Comparison of ENCODE assay signal across 9 cellular contexts in the genomic region with DNA sequence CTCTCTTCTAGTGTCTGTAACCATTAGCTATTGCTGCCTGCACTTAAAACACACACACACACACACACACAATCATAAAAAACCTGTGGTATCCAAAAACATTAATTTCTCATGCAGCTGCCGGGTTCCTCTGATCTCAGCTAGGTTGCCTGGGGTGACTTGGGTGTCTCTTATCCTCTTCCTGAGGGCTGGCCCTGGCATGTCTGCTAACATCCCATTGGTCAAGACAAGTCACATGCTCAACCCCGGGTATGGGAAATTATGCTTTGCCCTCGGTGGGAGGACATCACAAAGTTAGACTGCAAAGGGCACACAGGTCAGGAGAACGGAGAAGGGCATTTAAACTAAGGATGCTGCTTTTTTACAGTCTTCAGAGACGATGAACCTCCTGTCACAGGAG. TPM values are rescaled to one million over a fixed set of nuclear protein-coding genes. Genes with fewer than 3 reads are reported as not detected.
DNase-seq lines count a peak whose midpoint lies in the region; ATAC-seq, FAIRE-seq and TF ChIP-seq lines count a peak whose summit lies in the region.
"Had no signal": no experiment of that assay in that cellular context is flagged by ENCODE, and none has a peak within 500 bp of the region (broad histone marks: within the 10 kb centered on the region; RNA-seq: fewer than 3 reads in every experiment).

No MANE protein-coding gene starts in this region.

- CTCF ChIA-PET in activated CD4-positive, alpha-beta T cell treated with anti-CD3 and anti-CD28 coated beads for 36 hours (lab: Charles Lee) = interaction anchor here (1.0 to 6.6 kb wide), 3 partner anchors 179 to 344 kb away, joined by 3 to 58 read pairs (median 11); no protein-coding TSS in a partner anchor
- CTCF ChIA-PET in activated CD4-positive, alpha-beta memory T cell treated with anti-CD3 and anti-CD28 coated beads, Interleukin-2, amount 10 ng/mL, durations not matched to agents 7 days and 5 days (lab: Charles Lee) = interaction anchor here (1.2 to 6.8 kb wide), 2 partner anchors 259 to 273 kb away, joined by 3 to 55 read pairs; no protein-coding TSS in a partner anchor

- H4K20me1 ChIP-seq in keratinocyte (ENCODE audit: control insufficient read depth, extremely low read depth, insufficient read depth, low read length) = no peaks in the 10 kb centered on the region

- peak overlapping the region; percentile 75 for H3K4me2 ChIP-seq in keratinocyte (ENCODE audit: control insufficient read depth, extremely low read depth, insufficient read depth, low read depth, low read length)

- H3K36me3 Mint-ChIP-seq in activated CD4-positive, alpha-beta T cell treated with anti-CD3 and anti-CD28 coated beads for 36 hours (ENCODE audit: low read depth) = no peaks in the 10 kb centered on the region
- H3K36me3 Mint-ChIP-seq in activated CD4-positive, alpha-beta memory T cell treated with anti-CD3 and anti-CD28 coated beads, Interleukin-2, amount 10 ng/mL, durations not matched to agents 7 days and 5 days (ENCODE audit: low read depth) = no peaks in the 10 kb centered on the region

- no peaks in the 10 kb centered on the region for H3K9me3 ChIP-seq in keratinocyte (ENCODE audit: control insufficient read depth, low read depth, low read length)
- H3K9me3 ChIP-seq in thyroid gland = no peaks in the 10 kb centered on the region

- H3K27ac Mint-ChIP-seq in activated CD4-positive, alpha-beta T cell treated with anti-CD3 and anti-CD28 coated beads for 36 hours = no peak overlapping the region
- no peak overlapping the region for H3K27ac Mint-ChIP-seq in activated CD4-positive, alpha-beta memory T cell treated with anti-CD3 and anti-CD28 coated beads, Interleukin-2, amount 10 ng/mL, durations not matched to agents 7 days and 5 days

- no peaks in the 10 kb centered on the region for H3K9me3 Mint-ChIP-seq in activated CD4-positive, alpha-beta T cell treated with anti-CD3 and anti-CD28 coated beads for 36 hours (ENCODE audit: low read depth)
- H3K9me3 Mint-ChIP-seq in activated CD4-positive, alpha-beta memory T cell treated with anti-CD3 and anti-CD28 coated beads, Interleukin-2, amount 10 ng/mL, durations not matched to agents 7 days and 5 days = peaks cover 2% of the 10 kb centered on the region

- no peak for TF ChIP-seq POLR2A in thyroid gland (IDR thresholded peaks at IDR 0.05)

- H3K36me3 ChIP-seq in keratinocyte (ENCODE audit: control insufficient read depth in 2 of 2, extremely low read depth in 1 of 2, insufficient read depth in 2 of 2, low read length in 2 of 2) = no peaks in the 10 kb centered on the region
- H3K36me3 ChIP-seq in thyroid gland = no peaks in the 10 kb centered on the region

- ATAC-seq in activated CD4-positive, alpha-beta T cell treated with anti-CD3 and anti-CD28 coated beads for 36 hours = peak; percentile 88
- no peak for ATAC-seq in GM19395 (IDR thresholded peaks at IDR 0.05; ENCODE audit: unreplicated experiment)

- H3K9ac ChIP-seq in keratinocyte (ENCODE audit: control insufficient read depth, extremely low read depth, insufficient read depth, low read length) = no peak overlapping the region

- peak overlapping the region; percentile 88 for H2AFZ ChIP-seq in keratinocyte (ENCODE audit: control insufficient read depth, low read length)

- no peaks in the 10 kb centered on the region for H3K9me1 ChIP-seq in keratinocyte (ENCODE audit: control insufficient read depth, extremely low read depth, insufficient read depth, low read length)

- H3K27ac ChIP-seq in keratinocyte (ENCODE audit: control insufficient read depth, insufficient read depth, low read length) (no peak overlapping the region), thyroid gland (no peak overlapping the region)
- H3K27ac ChIP-seq: skin epidermis had no signal

- TF ChIP-seq CTCF in keratinocyte (optimal IDR thresholded peaks at IDR 0.05 in 1 of 3, IDR thresholded peaks at IDR 0.05 in 1 of 3, conservative IDR thresholded peaks at IDR 0.05 in 1 of 3; ENCODE audit: extremely low read depth in 1 of 3, insufficient read depth in 2 of 3, low read length in 3 of 3) (no peak), thyroid gland (IDR thresholded peaks at IDR 0.05) (no peak)

- H3K4me3 Mint-ChIP-seq in activated CD4-positive, alpha-beta T cell treated with anti-CD3 and anti-CD28 coated beads for 36 hours = peak overlapping the region; percentile 11
- peak overlapping the region; percentile 46 for H3K4me3 Mint-ChIP-seq in activated CD4-positive, alpha-beta memory T cell treated with anti-CD3 and anti-CD28 coated beads, Interleukin-2, amount 10 ng/mL, durations not matched to agents 7 days and 5 days

- H3K4me1 ChIP-seq in keratinocyte (ENCODE audit: control insufficient read depth, extremely low read depth, insufficient read depth, low read length) (peaks cover 19% of the 10 kb centered on the region), thyroid gland (peaks cover 0 to 8% of the 10 kb centered on the region in 2 donors)

- H3K4me1 Mint-ChIP-seq in activated CD4-positive, alpha-beta T cell treated with anti-CD3 and anti-CD28 coated beads for 36 hours = peaks cover 7% of the 10 kb centered on the region
- H3K4me1 Mint-ChIP-seq in activated CD4-positive, alpha-beta memory T cell treated with anti-CD3 and anti-CD28 coated beads, Interleukin-2, amount 10 ng/mL, durations not matched to agents 7 days and 5 days = peaks cover 6% of the 10 kb centered on the region

- peaks cover 2% of the 10 kb centered on the region for H3K27me3 Mint-ChIP-seq in activated CD4-positive, alpha-beta T cell treated with anti-CD3 and anti-CD28 coated beads for 36 hours
- H3K27me3 Mint-ChIP-seq in activated CD4-positive, alpha-beta memory T cell treated with anti-CD3 and anti-CD28 coated beads, Interleukin-2, amount 10 ng/mL, durations not matched to agents 7 days and 5 days = peaks cover 12% of the 10 kb centered on the region

- dilution Hi-C loops in keratinocyte (cut with MboI; ENCODE audit: extremely low pct_ligation_motif_present, low sequenced_read_pairs) = loop anchor here (25.0 kb wide), 2 partner anchors 140 to 240 kb away; no protein-coding TSS in a partner anchor

- 46 to 49% methylated on average over 5 of the region's 5 CpGs for WGBS in thyroid gland, 2 donors

- H3K27me3 ChIP-seq in keratinocyte (ENCODE audit: control insufficient read depth, extremely low read depth, insufficient read depth, low read length) (no peaks in the 10 kb centered on the region), thyroid gland (no peaks in the 10 kb centered on the region)

- intact Hi-C loops in activated CD4-positive, alpha-beta T cell treated with anti-CD3 and anti-CD28 coated beads for 36 hours (cut with DNase I, micrococcal nuclease) = no loop called here
- intact Hi-C loops in thyroid gland (cut with DNase I) = no loop called here

- POLR2A ChIA-PET in activated CD4-positive, alpha-beta T cell treated with anti-CD3 and anti-CD28 coated beads for 36 hours (lab: Charles Lee) = interaction anchor here (0.7 kb wide), 1 partner anchor 58 kb away, joined by 3 read pairs; no protein-coding TSS in a partner anchor
- POLR2A ChIA-PET in activated CD4-positive, alpha-beta memory T cell treated with anti-CD3 and anti-CD28 coated beads, Interleukin-2, amount 10 ng/mL, durations not matched to agents 7 days and 5 days (lab: Charles Lee) = interaction anchor here (0.8 to 1.0 kb wide), 2 partner anchors 14 to 180 kb away, joined by 3 to 4 read pairs; no protein-coding TSS in a partner anchor

- DNase-seq in activated CD4-positive, alpha-beta T cell treated with anti-CD3 and anti-CD28 coated beads for 36 hours = peak; percentile 59
- DNase-seq in activated CD4-positive, alpha-beta T cell treated with anti-CD3 and anti-CD28 coated beads for 1 hour = no peak
- DNase-seq in NCI-H2029 treated with DMSO at 0.1 percent for 48 hours (lab: John Stamatoyannopoulos, UW) (peak; percentile 58), keratinocyte (ENCODE audit: low read depth, low spot score) (no peak), frontal cortex (ENCODE audit: low spot score in 2 of 2) (no peak), thyroid gland (no peak)
- DNase-seq in activated CD4-positive, alpha-beta memory T cell treated with anti-CD3 and anti-CD28 coated beads, Interleukin-2, amount 10 ng/mL, durations not matched to agents 7 days and 5 days = peak; percentile 51

- H3K4me3 ChIP-seq in keratinocyte (ENCODE audit: control insufficient read depth in 2 of 3, extremely low read depth in 1 of 3, insufficient read depth in 2 of 3, low read depth in 1 of 3, low read length in 3 of 3) (peak overlapping the region in 2 of 3 experiments; percentile 44 to 46), thyroid gland (replicated peaks in 1 of 3) (no peak overlapping the region)
- H3K4me3 ChIP-seq: skin epidermis had no signal

- H3K79me2 ChIP-seq in keratinocyte (ENCODE audit: control insufficient read depth, insufficient read depth, low read length) = no peaks in the 10 kb centered on the region

- FAIRE-seq in keratinocyte (lab: Jason Lieb, UNC) = no peak
- FAIRE-seq in frontal cortex (lab: Jason Lieb, UNC) = no peak

RNA-seq across cellular contexts. Expression of gene TRPV4, which starts 55.7 kb away (rescaled TPM):
- total RNA-seq in activated CD4-positive, alpha-beta T cell treated with anti-CD3 and anti-CD28 coated beads for 36 hours = not detected
- total RNA-seq in activated CD4-positive, alpha-beta memory T cell treated with anti-CD3 and anti-CD28 coated beads, Interleukin-2, amount 10 ng/mL, durations not matched to agents 7 days and 5 days = not detected
- polyA plus RNA-seq in keratinocyte = 0.46 to 0.76 TPM (median 0.70 TPM) in 3 replicates
- 0.29 TPM for polyA plus RNA-seq in keratinocyte (2011; ENCODE audit: low read depth)
- 0.17 and 0.44 TPM in 2 replicates for polyA plus RNA-seq in keratinocyte (2011; cell fraction: cytosol; rRNA removed)
- polyA plus RNA-seq in keratinocyte (2011; cell fraction: nucleus; rRNA removed) = 0.59 TPM in 2 replicates
- polyA plus RNA-seq in keratinocyte (2012; ENCODE audit: low replicate concordance) = 0.65 and 0.68 TPM in 2 replicates
- 0.64 to 4.9 TPM (median 0.76 TPM) in 3 replicates for polyA minus RNA-seq in keratinocyte
- 0.77 TPM for polyA minus RNA-seq in keratinocyte (2011; cell fraction: cytosol; rRNA and poly(A)+ RNA removed)
- 0.23 and 0.32 TPM in 2 replicates for polyA minus RNA-seq in keratinocyte (2011; cell fraction: nucleus; rRNA and poly(A)+ RNA removed)
- total RNA-seq in frontal cortex (not detected), thyroid gland (1 to 10 TPM in 2 of 4 donors, under 1 TPM in 1, not detected in 1; 0.39 to 1.6 (median 1.3) TPM)

Comparison
In these comparisons a context has a peak if more than half of its experiments do, and no peak if none do; other contexts are left out.
1. DNase-seq: peak in activated CD4-positive, alpha-beta T cell treated with anti-CD3 and anti-CD28 coated beads for 36 hours (single experiment), NCI-H2029 treated with DMSO at 0.1 percent for 48 hours (single experiment) and activated CD4-positive, alpha-beta memory T cell treated with anti-CD3 and anti-CD28 coated beads, Interleukin-2, amount 10 ng/mL, durations not matched to agents 7 days and 5 days (single experiment); none in activated CD4-positive, alpha-beta T cell treated with anti-CD3 and anti-CD28 coated beads for 1 hour (single experiment), keratinocyte (single experiment), frontal cortex (0 of 2) and thyroid gland (0 of 2).
2. H3K4me3 ChIP-seq: peak in keratinocyte (2 of 3); none in thyroid gland (0 of 3).